In genomic region chr16:73399997-73400396, GRCh38 we compare ENCODE assay signal across 23 cellular contexts.
"Had no signal": no experiment of that assay in that cellular context is flagged by ENCODE, and none has a peak within 500 bp of the region (broad histone marks: within the 10 kb centered on the region; RNA-seq: fewer than 3 reads in every experiment).

No MANE protein-coding gene starts in this region.

- H3K27me3 Mint-ChIP-seq: IgD-negative memory B cell had no signal

- H3K4me3 Mint-ChIP-seq: IgD-negative memory B cell had no signal

- H3K4me1 Mint-ChIP-seq: IgD-negative memory B cell had no signal

- H3K9me3 Mint-ChIP-seq: IgD-negative memory B cell had no signal

- H3K27ac ChIP-seq: HL-60, SJSA1, SK-N-MC had no signal

- H3K4me3 ChIP-seq: SJSA1, SK-N-MC had no signal

- H3K9me3 ChIP-seq: SJSA1 had no signal

- DNase-seq: KBM-7, MV-4-11, NCI-H1048, NCI-H1105, NCI-H1417 treated with DMSO at 0.1 percent for 48 hours, NCI-H146, NCI-H1694 treated with DMSO at 0.1 percent for 48 hours, NCI-H1930, NCI-H2081, NCI-H2107, NCI-H2227 treated with DMSO at 0.1 percent for 48 hours, NCI-H446, NCI-H510A, NCI-H524 treated with DMSO at 0.1 percent for 48 hours, NCI-H69, NCI-H774, Right ventricle myocardium superior, RPMI8226, SIG-M5 had no signal

- H3K27me3 ChIP-seq: SJSA1 had no signal

- H3K27ac Mint-ChIP-seq: IgD-negative memory B cell had no signal

- H3K36me3 ChIP-seq: SJSA1 had no signal
